ENCODE assay signal across 22 cellular contexts in the genomic region with DNA sequence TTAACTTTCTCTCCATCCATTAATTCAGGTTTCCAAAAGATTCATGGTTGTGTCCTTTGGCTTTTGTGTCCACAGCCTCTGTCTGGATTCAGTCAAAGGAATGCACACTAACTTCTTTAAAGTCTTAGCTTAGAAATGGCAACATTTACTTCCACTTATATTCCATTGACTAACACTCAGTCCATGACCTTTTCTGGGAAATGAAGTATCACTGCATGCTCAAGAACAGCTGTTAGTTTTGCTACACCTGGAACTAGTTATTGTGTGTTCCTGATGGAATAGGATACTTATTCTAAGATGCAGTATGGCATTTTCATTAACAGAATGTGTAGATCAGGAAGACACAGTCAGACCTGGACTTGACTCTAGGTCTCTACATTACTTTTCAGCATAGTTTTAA.
DNase-seq lines count a peak whose midpoint lies in the region; ATAC-seq, FAIRE-seq and TF ChIP-seq lines count a peak whose summit lies in the region.
"Had no signal": no experiment of that assay in that cellular context is flagged by ENCODE, and none has a peak within 500 bp of the region (broad histone marks: within the 10 kb centered on the region; RNA-seq: fewer than 3 reads in every experiment).

No MANE protein-coding gene starts in this region.

- H3K9me3 ChIP-seq in A549 (peaks cover 11% of the 10 kb centered on the region), GM23248 (ENCODE audit: low read depth) (peaks cover 3% of the 10 kb centered on the region), astrocyte (ENCODE audit: insufficient read depth, low read depth, low read length) (no peaks in the 10 kb centered on the region)
- H3K9me3 ChIP-seq: BLaER1 had no signal

- H3K79me2 ChIP-seq in GM23248 (ENCODE audit: insufficient read depth) (no peaks in the 10 kb centered on the region), astrocyte (ENCODE audit: insufficient read depth, low read length) (no peaks in the 10 kb centered on the region)

- H3K9ac ChIP-seq in GM23248 = no peak overlapping the region
- no peak overlapping the region for H3K9ac ChIP-seq in astrocyte (ENCODE audit: low read length)
- H3K9ac ChIP-seq: BLaER1 had no signal

- H3K4me3 ChIP-seq in A549 (no peak overlapping the region), GM23248 (no peak overlapping the region), astrocyte (ENCODE audit: insufficient read depth, low read depth, low read length) (no peak overlapping the region), fibroblast of villous mesenchyme (ENCODE audit: low read depth, low read length) (no peak overlapping the region)
- H3K4me3 ChIP-seq: BLaER1 had no signal

- peaks cover 16% of the 10 kb centered on the region for H3K4me1 Mint-ChIP-seq in astrocyte (ENCODE audit: low read depth, unreplicated experiment)
- H3K4me1 Mint-ChIP-seq in natural killer cell = no peaks in the 10 kb centered on the region

- H3K27ac ChIP-seq in A549 (no peak overlapping the region), GM23248 (no peak overlapping the region), astrocyte (ENCODE audit: low read depth, low read length) (no peak overlapping the region)
- H3K27ac ChIP-seq: BLaER1 had no signal

- H3K36me3 Mint-ChIP-seq in astrocyte (ENCODE audit: low read depth, unreplicated experiment) (no peaks in the 10 kb centered on the region), natural killer cell (no peaks in the 10 kb centered on the region)

- DNase-seq in A549 (ENCODE audit: low read depth in 1 of 2, low spot score in 1 of 2) = no peak
- DNase-seq in GM23248 = peak; percentile 10
- peak; percentile 35 for DNase-seq in astrocyte (ENCODE audit: low read depth)
- DNase-seq in fibroblast of villous mesenchyme (ENCODE audit: low read depth) = peak; percentile 43
- DNase-seq in left ventricle myocardium superior = no peak
- no peak for DNase-seq in natural killer cell
- DNase-seq: CD4-positive, alpha-beta T cell; COR-L47; DMS79; H7; HFFc6; KG1; MV-4-11; NCI-H1105 treated with DMSO at 0.1 percent for 48 hours; NCI-H2029 treated with DMSO at 0.1 percent for 48 hours; NCI-H446 treated with DMSO at 0.1 percent for 48 hours; NCI-H526 treated with DMSO at 0.1 percent for 48 hours; OCI-M1; Right ventricle myocardium superior had no signal

- H3K4me3 Mint-ChIP-seq in astrocyte (ENCODE audit: unreplicated experiment) = no peak overlapping the region
- no peak overlapping the region for H3K4me3 Mint-ChIP-seq in natural killer cell
- H3K4me3 Mint-ChIP-seq: CD4-positive, alpha-beta T cell; HFFc6 had no signal

- H3K4me1 ChIP-seq in A549 = peaks cover 13% of the 10 kb centered on the region; the same call in 1 of the 3 replicates
- H3K4me1 ChIP-seq in GM23248 (ENCODE audit: insufficient read depth) = peaks cover 5% of the 10 kb centered on the region; the same call in 1 of the 2 replicates
- peaks cover 4% of the 10 kb centered on the region for H3K4me1 ChIP-seq in astrocyte (ENCODE audit: insufficient read depth, low read length)
- H3K4me1 ChIP-seq: BLaER1 had no signal

- intact Hi-C loops in left ventricle myocardium superior (cut with micrococcal nuclease) = no loop called here
- intact Hi-C loops in natural killer cell (cut with micrococcal nuclease) = no loop called here

- no peaks in the 10 kb centered on the region for H3F3A ChIP-seq in GM23248 (ENCODE audit: insufficient read depth)

- H3K36me3 ChIP-seq in GM23248 (ENCODE audit: low read depth) = no peaks in the 10 kb centered on the region
- no peaks in the 10 kb centered on the region for H3K36me3 ChIP-seq in astrocyte (ENCODE audit: insufficient read depth, low read length)
- H3K36me3 ChIP-seq: BLaER1 had no signal

- H3K27me3 Mint-ChIP-seq in astrocyte (ENCODE audit: low read depth, unreplicated experiment) = no peaks in the 10 kb centered on the region
- no peaks in the 10 kb centered on the region for H3K27me3 Mint-ChIP-seq in natural killer cell (ENCODE audit: low read depth in 2 of 2)

- H3K9me3 Mint-ChIP-seq in astrocyte (ENCODE audit: unreplicated experiment) (peaks cover 7% of the 10 kb centered on the region), natural killer cell (no peaks in the 10 kb centered on the region)

- H3K9me2 ChIP-seq in GM23248 (ENCODE audit: insufficient read depth) = no peaks in the 10 kb centered on the region

- no peak for TF ChIP-seq CTCF in A549 (IDR thresholded peaks at IDR 0.05)
- TF ChIP-seq CTCF in astrocyte (IDR thresholded peaks at IDR 0.05; ENCODE audit: insufficient read depth, low read depth, low read length) = no peak
- TF ChIP-seq CTCF in fibroblast of villous mesenchyme (IDR thresholded peaks at IDR 0.05; ENCODE audit: insufficient read depth, low read depth, low read length) = no peak
- TF ChIP-seq CTCF in natural killer cell (IDR thresholded peaks at IDR 0.05) = no peak

- H2AFZ ChIP-seq in GM23248 = no peak overlapping the region
- H2AFZ ChIP-seq in astrocyte (ENCODE audit: low read depth, low read length) = no peak overlapping the region

- no peak for TF ChIP-seq EP300 in A549 (IDR thresholded peaks at IDR 0.05)

- in situ Hi-C loops in GM23248 (cut with MboI) = no loop called here

- TF ChIP-seq RAD21 in A549 (conservative IDR thresholded peaks at IDR 0.05 in 1 of 2, IDR thresholded peaks at IDR 0.05 in 1 of 2) = no peak

- H3K4me2 ChIP-seq in A549 = no peak overlapping the region
- no peak overlapping the region for H3K4me2 ChIP-seq in GM23248 (ENCODE audit: unreplicated experiment)
- no peak overlapping the region for H3K4me2 ChIP-seq in astrocyte (ENCODE audit: low read length)
- H3K4me2 ChIP-seq: BLaER1 had no signal

- peak overlapping the region; percentile 31 for H3K27ac Mint-ChIP-seq in astrocyte (ENCODE audit: unreplicated experiment)
- H3K27ac Mint-ChIP-seq in natural killer cell = no peak overlapping the region
- H3K27ac Mint-ChIP-seq: CD4-positive, alpha-beta T cell; HFFc6 had no signal

- H3K27me3 ChIP-seq in GM23248 (replicated peaks; ENCODE audit: insufficient read depth) (no peaks in the 10 kb centered on the region), astrocyte (ENCODE audit: insufficient read depth, low read length) (no peaks in the 10 kb centered on the region)
- H3K27me3 ChIP-seq: BLaER1 had no signal

- H4K20me1 ChIP-seq in GM23248 (ENCODE audit: insufficient read depth) (no peaks in the 10 kb centered on the region), astrocyte (ENCODE audit: insufficient read depth, low read length) (no peaks in the 10 kb centered on the region)
- H4K20me1 ChIP-seq: BLaER1 had no signal

- CTCF ChIA-PET in A549 (lab: Yijun Ruan, JAX) = interaction anchor here (1.4 kb wide), 1 partner anchor 14 kb away, joined by 3 read pairs; no protein-coding TSS in a partner anchor

- peak; percentile 43 for FAIRE-seq in A549 (lab: Jason Lieb, UNC)
- FAIRE-seq in astrocyte (lab: Jason Lieb, UNC) = no peak
- FAIRE-seq: A204.1 had no signal

- ATAC-seq in A549 (no peak), left ventricle myocardium superior (no peak), HG02571 (IDR thresholded peaks at IDR 0.05; ENCODE audit: unreplicated experiment) (no peak), natural killer cell (no peak)

- POLR2A ChIA-PET in A549 (lab: Yijun Ruan, JAX) = no interaction called here

- TF ChIP-seq POLR2A in A549 (IDR thresholded peaks at IDR 0.05; ENCODE audit: low read length) = no peak

TF ChIP-seq in A549, 52 proteins besides CTCF, POLR2A, EP300 and RAD21:
- TF ChIP-seq SREBF2 (IDR thresholded peaks at IDR 0.05) = no peak
- TF ChIP-seq JUNB (IDR thresholded peaks at IDR 0.05) = no peak
- no peak for TF ChIP-seq NFE2L2 (conservative IDR thresholded peaks at IDR 0.05; ENCODE audit: low read length)
- no peak for TF ChIP-seq MAZ (IDR thresholded peaks at IDR 0.05; ENCODE audit: borderline replicate concordance, low read depth, low read length)
- no peak for TF ChIP-seq ATOH8 (CRISPR knock-in tag; IDR thresholded peaks at IDR 0.05; ENCODE audit: low read depth)
- TF ChIP-seq NR3C1 (IDR thresholded peaks at IDR 0.05) = no peak
- TF ChIP-seq HDAC2 (IDR thresholded peaks at IDR 0.05) = no peak
- no peak for TF ChIP-seq TFCP2L1 (CRISPR knock-in tag; IDR thresholded peaks at IDR 0.05)
- TF ChIP-seq JUN (IDR thresholded peaks at IDR 0.05) = no peak
- no peak for TF ChIP-seq CEBPB (IDR thresholded peaks at IDR 0.05)
- TF ChIP-seq KDM5A (IDR thresholded peaks at IDR 0.05) = no peak
- TF ChIP-seq NPAS2 (CRISPR knock-in tag; IDR thresholded peaks at IDR 0.05; ENCODE audit: borderline replicate concordance) = no peak
- TF ChIP-seq SMC3 (IDR thresholded peaks at IDR 0.05) = no peak
- no peak for TF ChIP-seq EHF (CRISPR knock-in tag; IDR thresholded peaks at IDR 0.05)
- TF ChIP-seq RARB (CRISPR knock-in tag; IDR thresholded peaks at IDR 0.05) = no peak
- no peak for TF ChIP-seq RNF2 (IDR thresholded peaks at IDR 0.05; ENCODE audit: borderline replicate concordance, low read depth)

Comparison
In these comparisons a context has a peak if more than half of its experiments do, and no peak if none do; other contexts are left out.
1. DNase-seq: peak in GM23248 (single experiment), astrocyte (single experiment) and fibroblast of villous mesenchyme (single experiment); none in A549 (0 of 2), left ventricle myocardium superior (single experiment) and natural killer cell (single experiment).